Comparison of ENCODE assay signal across 1 cellular context in genomic region chr19:18185538-18185937, GRCh38.
TF ChIP-seq lines count a peak whose summit lies in the region.

No MANE protein-coding gene starts in this region.

TF ChIP-seq in K562, 482 proteins besides CTCF, POLR2A, EP300 and RAD21:
- TF ChIP-seq OTX1 (CRISPR knock-in tag; IDR thresholded peaks at IDR 0.05) (no peak), NFE2 (IDR thresholded peaks at IDR 0.05; ENCODE audit: low read depth) (peak; percentile 17; the same call in 1 of the 2 replicates), CHD1 (IDR thresholded peaks at IDR 0.05; ENCODE audit: low read length) (no peak), BHLHE40 (IDR thresholded peaks at IDR 0.05; ENCODE audit: low read length) (no peak), SREBF1 (IDR thresholded peaks at IDR 0.05; ENCODE audit: borderline replicate concordance, low read depth, low read length) (no peak), FOXA1 (IDR thresholded peaks at IDR 0.05; ENCODE audit: borderline replicate concordance) (no peak), HNRNPLL (IDR thresholded peaks at IDR 0.05; ENCODE audit: low read depth, low read length, poor library complexity, severe bottlenecking) (no peak), ZBTB33 (CRISPR knock-in tag; IDR thresholded peaks at IDR 0.05) (no peak)
TF ChIP-seq in K562: peak in this region for 1.
